Comparison of ENCODE assay signal across 13 cellular contexts in genomic region chr22:27581688-27582087, GRCh38.
A peak's percentile ranks its signal among the peaks of the same experiment; 100 is the strongest.
DNase-seq lines count a peak whose midpoint lies in the region; TF ChIP-seq lines count a peak whose summit lies in the region.
"Had no signal": no experiment of that assay in that cellular context is flagged by ENCODE, and none has a peak within 500 bp of the region (broad histone marks: within the 10 kb centered on the region; RNA-seq: fewer than 3 reads in every experiment).

No MANE protein-coding gene starts in this region.

- intact Hi-C loops in colonic mucosa (cut with DNase I) = no loop called here

- H3K4me3 ChIP-seq in colonic mucosa (no peak overlapping the region), hepatocyte (no peak overlapping the region), BE2C (ENCODE audit: low read depth, low read length) (no peak overlapping the region)

- H3K36me3 ChIP-seq in colonic mucosa (no peaks in the 10 kb centered on the region), hepatocyte (replicated peaks; ENCODE audit: insufficient read depth, low read depth) (no peaks in the 10 kb centered on the region), BE2C (no peaks in the 10 kb centered on the region)

- H3K27me3 ChIP-seq in colonic mucosa (no peaks in the 10 kb centered on the region), hepatocyte (no peaks in the 10 kb centered on the region), BE2C (peaks cover 13% of the 10 kb centered on the region; the same call in 1 of the 2 replicates)

- no peaks in the 10 kb centered on the region for H3K27me3 Mint-ChIP-seq in osteocyte (ENCODE audit: unreplicated experiment)

- H3K27ac Mint-ChIP-seq in osteocyte (ENCODE audit: unreplicated experiment) = no peak overlapping the region

- 54% methylated on average over 8 of the region's 8 CpGs for WGBS in hepatocyte (ENCODE audit: low lambda C conversion rate, missing lambda C conversion rate)

- no peaks in the 10 kb centered on the region for H3K9me2 ChIP-seq in hepatocyte (replicated peaks; ENCODE audit: insufficient read depth)
- H3K9me2 ChIP-seq: SK-N-SH had no signal

- no peak overlapping the region for H3K9ac ChIP-seq in colonic mucosa (ENCODE audit: low read depth in 2 of 2, low read length in 2 of 2)
- H3K9ac ChIP-seq: SK-N-SH had no signal

- no peaks in the 10 kb centered on the region for H3K9me3 Mint-ChIP-seq in osteocyte (ENCODE audit: unreplicated experiment)

- H3K4me3 Mint-ChIP-seq in osteocyte (ENCODE audit: unreplicated experiment) = no peak overlapping the region

- peaks cover 17% of the 10 kb centered on the region for H3K4me1 Mint-ChIP-seq in osteocyte (ENCODE audit: unreplicated experiment)

- H3K27ac ChIP-seq in colonic mucosa (no peak overlapping the region), hepatocyte (no peak overlapping the region)

- no peaks in the 10 kb centered on the region for H3K36me3 Mint-ChIP-seq in osteocyte (ENCODE audit: unreplicated experiment)

- DNase-seq in AG08396 (ENCODE audit: low spot score) = peak; percentile 57
- peak; percentile 52 for DNase-seq in colonic mucosa
- peak; percentile 56 for DNase-seq in hepatocyte (ENCODE audit: low spot score)
- DNase-seq in putamen (ENCODE audit: low spot score) = peak; percentile 57
- DNase-seq in BE2C = no peak
- DNase-seq in osteocyte (ENCODE audit: extremely low spot score, unreplicated experiment) = no peak
- no peak for DNase-seq in NCI-H1930 (lab: John Stamatoyannopoulos, UW)
- DNase-seq in NCI-H748 treated with DMSO at 0.1 percent for 48 hours (lab: John Stamatoyannopoulos, UW) = no peak
- DNase-seq: activated CD4-positive, CD25-positive, alpha-beta regulatory T cell treated with anti-CD3 and anti-CD28 coated beads, Interleukin-2, amount 50 U/mL, for 72 hours; NCI-H1092; SK-N-SH; stimulated activated CD4-positive, alpha-beta T cell treated with anti-CD3 and anti-CD28 coated beads, Interleukin-12 subunit alpha, Interleukin-12 subunit beta, amount 100 ng/mL, for 4 hours; stimulated activated CD8-positive, alpha-beta memory T cell treated with anti-CD3 and anti-CD28 coated beads, Interleukin-4, amount 100 ng/mL, for 48 hours had no signal

- TF ChIP-seq CTCF in colonic mucosa (IDR thresholded peaks at IDR 0.05) = no peak
- no peak for TF ChIP-seq CTCF in hepatocyte (IDR thresholded peaks at IDR 0.05; ENCODE audit: poor library complexity)
- TF ChIP-seq CTCF in BE2C (IDR thresholded peaks at IDR 0.05; ENCODE audit: low read depth, low read length) = no peak
- TF ChIP-seq CTCF in osteocyte (IDR thresholded peaks at IDR 0.05) = no peak

- H3K9me3 ChIP-seq in colonic mucosa = no peaks in the 10 kb centered on the region
- no peaks in the 10 kb centered on the region for H3K9me3 ChIP-seq in hepatocyte (ENCODE audit: low read depth)
- no peaks in the 10 kb centered on the region for H3K9me3 ChIP-seq in BE2C
- H3K9me3 ChIP-seq: SK-N-SH had no signal

- H4K20me1 ChIP-seq in hepatocyte (ENCODE audit: insufficient read depth, poor library complexity, severe bottlenecking) = no peaks in the 10 kb centered on the region

- no peak overlapping the region for H3K4me2 ChIP-seq in hepatocyte
- H3K4me2 ChIP-seq: SK-N-SH had no signal

- H3K79me2 ChIP-seq in hepatocyte = no peaks in the 10 kb centered on the region

- H3K4me1 ChIP-seq in colonic mucosa (no peaks in the 10 kb centered on the region), hepatocyte (ENCODE audit: insufficient read depth) (peaks cover 4% of the 10 kb centered on the region), BE2C (no peaks in the 10 kb centered on the region)

- no peak overlapping the region for H2AFZ ChIP-seq in hepatocyte

Comparison
In these comparisons a context has a peak if more than half of its experiments do, and no peak if none do; other contexts are left out.
1. DNase-seq: peak in AG08396 (single experiment), colonic mucosa (single experiment), hepatocyte (single experiment) and putamen (single experiment); none in BE2C (single experiment), osteocyte (single experiment), NCI-H1930 (0 of 2) and NCI-H748 treated with DMSO at 0.1 percent for 48 hours (single experiment).